Comparison of ENCODE assay signal across 7 cellular contexts in the genomic region with DNA sequence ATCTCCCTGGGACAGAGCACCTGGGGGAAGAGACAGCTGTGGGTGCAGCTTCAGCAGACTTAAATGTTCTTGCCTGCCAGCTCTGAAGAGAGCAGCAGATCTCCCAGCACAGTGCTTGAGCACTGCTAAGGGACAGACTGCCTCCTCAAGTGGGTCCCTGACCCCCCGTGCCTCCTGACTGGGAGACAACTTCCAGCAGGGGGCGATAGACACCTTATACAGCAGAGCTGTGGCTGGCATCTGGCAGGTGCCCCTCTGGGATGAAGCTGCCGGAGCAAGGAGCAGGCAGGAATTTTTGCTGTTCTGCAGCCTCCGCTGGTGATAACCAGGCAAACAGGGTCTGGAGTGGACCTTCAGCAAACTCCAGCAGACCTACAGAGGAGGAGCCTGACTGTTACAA.
A peak's percentile ranks its signal among the peaks of the same experiment; 100 is the strongest.
DNase-seq lines count a peak whose midpoint lies in the region; ATAC-seq and TF ChIP-seq lines count a peak whose summit lies in the region.
"Not testable (repeated sequence)": the region's sequence is repeated elsewhere in the genome, so short reads cannot be mapped to it uniquely, and the experiment has no call there.

No MANE protein-coding gene starts in this region.

- H3K9me3 Mint-ChIP-seq in GM23338, result peaks cover 27% of the 10 kb centered on the region

- not testable (repeated sequence) for H3K4me2 ChIP-seq in DOHH2 (ENCODE audit: low read length); GM23338; PC-9; osteoblast (ENCODE audit: insufficient read depth, low read length)

- H3K36me3 Mint-ChIP-seq in GM23338 (ENCODE audit: low read depth), result not testable (repeated sequence)

- not testable (repeated sequence) for H3K27ac Mint-ChIP-seq in GM23338

- H3K9me2 ChIP-seq in DOHH2 (replicated peaks; ENCODE audit: control insufficient read depth, low read length); GM23338 (ENCODE audit: insufficient read depth); PC-9 (ENCODE audit: insufficient read depth): not testable (repeated sequence)

- DNase-seq in GM23338 (ENCODE audit: low spot score) (peak; percentile 84), MG63 (peak; percentile 1), astrocyte of the hippocampus (ENCODE audit: low read depth, low spot score) (peak; percentile 8), fibroblast of villous mesenchyme (ENCODE audit: low read depth) (peak; percentile 40)
- not testable (repeated sequence) for DNase-seq in PC-9; osteoblast (ENCODE audit: insufficient read length, low spot score, missing footprints)

- H3K4me3 Mint-ChIP-seq in GM23338, result not testable (repeated sequence)

- not testable (repeated sequence) for H3K27ac ChIP-seq in DOHH2 (ENCODE audit: low read depth, low read length); GM23338 (ENCODE audit: low read depth); PC-9; osteoblast (ENCODE audit: low read depth, low read length)

- not testable (repeated sequence) for H3K4me1 Mint-ChIP-seq in GM23338

- not testable (repeated sequence) for BruUV-seq in PC-9 (replicated peaks; lab: Mats Ljungman, UMichigan)

- not testable (repeated sequence) for H3K4me3 ChIP-seq in DOHH2 (ENCODE audit: low read length); GM23338; MG63; PC-9; fibroblast of villous mesenchyme (ENCODE audit: low read depth, low read length); osteoblast (ENCODE audit: insufficient read depth, low read length)

- CTCF ChIA-PET in PC-9 (lab: Charles Lee), result not testable (repeated sequence)

- not testable (repeated sequence) for H4K20me1 ChIP-seq in DOHH2 (ENCODE audit: control insufficient read depth, insufficient read depth, low read depth, low read length); GM23338 (replicated peaks; ENCODE audit: insufficient read depth); PC-9 (ENCODE audit: insufficient read depth); osteoblast (ENCODE audit: insufficient read depth, low read length)

- not testable (repeated sequence) for H3K79me2 ChIP-seq in DOHH2 (ENCODE audit: control insufficient read depth, low read length); GM23338 (replicated peaks; ENCODE audit: insufficient read depth); PC-9 (ENCODE audit: low read depth); osteoblast (ENCODE audit: insufficient read depth, low read length)

- H3K4me1 ChIP-seq in DOHH2 (ENCODE audit: control insufficient read depth, low read length); GM23338 (ENCODE audit: insufficient read depth); PC-9 (replicated peaks; ENCODE audit: insufficient read depth); osteoblast (ENCODE audit: insufficient read depth, low read length): not testable (repeated sequence)

- H3K27me3 Mint-ChIP-seq in GM23338 (ENCODE audit: insufficient read depth, low read depth, poor library complexity), result not testable (repeated sequence)

- TF ChIP-seq CTCF in DOHH2 (IDR thresholded peaks at IDR 0.05; ENCODE audit: low read depth, low read length, poor library complexity, severe bottlenecking) (peak; percentile 43), GM23338 (conservative IDR thresholded peaks at IDR 0.05; ENCODE audit: low read depth in 2 of 2) (peak; percentile 56 to 87), PC-9 (conservative IDR thresholded peaks at IDR 0.05) (peak; percentile 38), fibroblast of villous mesenchyme (IDR thresholded peaks at IDR 0.05; ENCODE audit: insufficient read depth, low read depth, low read length) (peak; percentile 51), osteoblast (IDR thresholded peaks at IDR 0.05; ENCODE audit: extremely low read depth, low read depth, low read length) (peak; percentile 26)

- not testable (repeated sequence) for H3K9me3 ChIP-seq in DOHH2 (ENCODE audit: control insufficient read depth, insufficient read depth, low read length); MG63; PC-9 (ENCODE audit: insufficient read depth, low read depth); osteoblast (ENCODE audit: low read depth, low read length)

- not testable (repeated sequence) for H2AFZ ChIP-seq in GM23338; PC-9; osteoblast (ENCODE audit: low read length)

- ATAC-seq in GM23338, result peak; percentile 44; the same call in 1 of the 3 replicates

- intact Hi-C loops in PC-9 (cut with micrococcal nuclease; ENCODE audit: unreplicated experiment), result not testable (repeated sequence)

- H3K27me3 ChIP-seq in DOHH2 (ENCODE audit: control insufficient read depth, low read length); GM23338 (ENCODE audit: insufficient read depth); MG63; PC-9 (ENCODE audit: insufficient read depth, low read depth); osteoblast (ENCODE audit: insufficient read depth, low read length): not testable (repeated sequence)

- POLR2A ChIA-PET in PC-9 (lab: Charles Lee; ENCODE audit: unreplicated experiment), result not testable (repeated sequence)

- not testable (repeated sequence) for H3F3A ChIP-seq in DOHH2 (ENCODE audit: control insufficient read depth, insufficient read depth); GM23338 (replicated peaks; ENCODE audit: low read depth); PC-9 (ENCODE audit: insufficient read depth, low read depth)

- not testable (repeated sequence) for H3K36me3 ChIP-seq in DOHH2 (ENCODE audit: control insufficient read depth, low read length); GM23338 (ENCODE audit: insufficient read depth); MG63; PC-9 (ENCODE audit: low read depth); osteoblast (ENCODE audit: insufficient read depth, low read length)
